ENCODE assay signal across 15 cellular contexts in the genomic region with DNA sequence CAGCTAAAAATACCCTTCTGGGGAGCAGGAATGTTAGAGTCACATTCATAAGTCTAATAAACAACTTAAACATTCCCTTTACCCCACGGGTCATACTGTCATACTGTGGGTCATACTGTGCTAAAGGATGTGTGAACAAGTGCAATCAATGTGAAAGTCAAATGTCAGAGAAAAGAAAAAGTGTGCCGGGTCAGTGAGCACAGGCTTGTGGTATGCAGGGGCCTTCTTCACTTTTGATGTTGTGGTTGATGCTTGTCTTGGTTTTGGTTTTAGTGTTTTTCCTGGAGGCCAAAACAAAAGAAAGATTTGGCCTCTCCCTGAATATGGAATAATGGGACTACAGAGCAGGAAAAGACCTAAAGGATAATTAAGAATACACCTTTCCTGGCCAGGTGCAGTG.
DNase-seq lines count a peak whose midpoint lies in the region; ATAC-seq, FAIRE-seq and TF ChIP-seq lines count a peak whose summit lies in the region.
"Had no signal": no experiment of that assay in that cellular context is flagged by ENCODE, and none has a peak within 500 bp of the region (broad histone marks: within the 10 kb centered on the region; RNA-seq: fewer than 3 reads in every experiment).

No MANE protein-coding gene starts in this region.

- ATAC-seq in GM18520 (IDR thresholded peaks at IDR 0.05; ENCODE audit: unreplicated experiment): peak; percentile 95
- ATAC-seq in GM21423 (IDR thresholded peaks at IDR 0.05; ENCODE audit: unreplicated experiment): peak; percentile 99
- ATAC-seq in HG03095 (IDR thresholded peaks at IDR 0.05; ENCODE audit: unreplicated experiment): peak; percentile 100
- ATAC-seq: CD8-positive, alpha-beta T cell; left cardiac atrium; Panc1 had no signal

- intact Hi-C loops in kidney (cut with DNase I): loop anchor here (10.0 kb wide), 1 partner anchor 495 kb away; no protein-coding TSS in a partner anchor
- intact Hi-C loops in esophagus squamous epithelium (cut with DNase I): loop anchor here (10.0 kb wide), 1 partner anchor 225 kb away; no protein-coding TSS in a partner anchor

- 52 to 58% methylated on average over 2 of the region's 2 CpGs for WGBS in esophagus squamous epithelium, 2 donors

- no peak overlapping the region for H3K27ac ChIP-seq in kidney (ENCODE audit: low read depth in 2 of 2, low read length in 2 of 2)
- H3K27ac ChIP-seq in esophagus squamous epithelium: no peak overlapping the region
- H3K27ac ChIP-seq: epithelial cell of prostate had no signal

- no peak for TF ChIP-seq POLR2A in esophagus squamous epithelium (IDR thresholded peaks at IDR 0.05)

- H3K9me3 ChIP-seq in kidney (ENCODE audit: control insufficient read depth in 1 of 2, low read length in 2 of 2) (no peaks in the 10 kb centered on the region), esophagus squamous epithelium (no peaks in the 10 kb centered on the region)

- no peak overlapping the region for H3K9ac ChIP-seq in kidney (ENCODE audit: low read length in 2 of 2)

- H3K36me3 ChIP-seq in kidney (ENCODE audit: control insufficient read depth in 1 of 2, insufficient read depth in 2 of 2, low read length in 2 of 2): no peaks in the 10 kb centered on the region
- no peaks in the 10 kb centered on the region for H3K36me3 ChIP-seq in esophagus squamous epithelium

- TF ChIP-seq CTCF in choroid plexus epithelial cell (conservative IDR thresholded peaks at IDR 0.05; ENCODE audit: low read depth, low read length) (no peak), kidney (IDR thresholded peaks at IDR 0.05; ENCODE audit: borderline replicate concordance, extremely low read depth, insufficient read depth) (no peak), esophagus squamous epithelium (IDR thresholded peaks at IDR 0.05) (no peak)

- DNase-seq in choroid plexus epithelial cell (ENCODE audit: low read depth): peak; percentile 50
- no peak for DNase-seq in kidney
- DNase-seq in esophagus squamous epithelium (lab: John Stamatoyannopoulos, UW): no peak
- DNase-seq in NCI-H526 (lab: John Stamatoyannopoulos, UW): no peak
- DNase-seq in SKM-1 treated with dmso at 0.1 percent for 144 hours (lab: John Stamatoyannopoulos, UW; ENCODE audit: unreplicated experiment): no peak
- DNase-seq: activated B cell treated with CpG ODN at 0.5 μM for 24 hours; CD8-positive, alpha-beta T cell; H9; left cardiac atrium; NCI-H1092 treated with DMSO at 0.1 percent for 48 hours had no signal

- no peak for FAIRE-seq in kidney (lab: Jason Lieb, UNC)

- no peaks in the 10 kb centered on the region for H3K4me1 ChIP-seq in kidney (ENCODE audit: control insufficient read depth in 1 of 2, insufficient read depth in 1 of 2, low read depth in 1 of 2, low read length in 2 of 2)
- H3K4me1 ChIP-seq in esophagus squamous epithelium: peaks cover 0 to 14% (median 0%) of the 10 kb centered on the region in 3 donors

- H3K27me3 ChIP-seq in esophagus squamous epithelium: no peaks in the 10 kb centered on the region

- H3K4me3 ChIP-seq in choroid plexus epithelial cell (ENCODE audit: low read depth, low read length) (no peak overlapping the region), kidney (ENCODE audit: low read length in 2 of 2) (no peak overlapping the region), esophagus squamous epithelium (no peak overlapping the region)
